ENCODE assay signal across 8 cellular contexts in genomic region chr20:63627129-63627699, GRCh38. TPM values are rescaled to one million over a fixed set of nuclear protein-coding genes. Genes with fewer than 3 reads are reported as not detected.
DNase-seq lines count a peak whose midpoint lies in the region; ATAC-seq, FAIRE-seq and TF ChIP-seq lines count a peak whose summit lies in the region.

No MANE protein-coding gene starts in this region.

- H3K36me3 Mint-ChIP-seq in WTC11 = no peaks in the 10 kb centered on the region

- H3K36me3 ChIP-seq in bronchial epithelial cell (ENCODE audit: control insufficient read depth, insufficient read depth, low read length) = peaks cover 3% of the 10 kb centered on the region

- peaks cover 21% of the 10 kb centered on the region for H3K4me1 Mint-ChIP-seq in WTC11

- peak overlapping the region; percentile 65 for H3K4me3 Mint-ChIP-seq in WTC11

- TF ChIP-seq CTCF in AG04449 (IDR thresholded peaks at IDR 0.05; ENCODE audit: insufficient read depth, low read length, missing control alignments) (no peak), WTC11 (IDR thresholded peaks at IDR 0.05) (no peak), bronchial epithelial cell (IDR thresholded peaks at IDR 0.05; ENCODE audit: insufficient read depth, low read length, severe bottlenecking) (no peak)

- FAIRE-seq in bronchial epithelial cell (lab: Jason Lieb, UNC) = no peak

- peak; percentile 34 for DNase-seq in AG04449 (ENCODE audit: low read depth, low spot score)
- DNase-seq in NCI-H2171 treated with DMSO at 0.1 percent for 48 hours (lab: John Stamatoyannopoulos, UW) = peak; percentile 92
- DNase-seq in WTC11 (ENCODE audit: low spot score) = peak; percentile 92
- DNase-seq in bronchial epithelial cell (ENCODE audit: low read depth) = peak; percentile 72
- peak; percentile 92 for DNase-seq in inferior parietal cortex (ENCODE audit: extremely low spot score)
- DNase-seq in smooth muscle cell of the brain vasculature (ENCODE audit: low read depth, low spot score) = peak; percentile 86

- H3K4me3 ChIP-seq in AG04449 (ENCODE audit: low read depth, low read length) (peak overlapping the region; percentile 93), bronchial epithelial cell (ENCODE audit: low read depth, low read length) (peak overlapping the region; percentile 96)

- no peaks in the 10 kb centered on the region for H3K9me3 Mint-ChIP-seq in WTC11

- CTCF ChIA-PET in AG04449 (lab: Yijun Ruan, JAX) (interaction anchor here (1.0 to 1.2 kb wide), 3 partner anchors 9 to 159 kb away, joined by 3 to 6 read pairs (median 4); no protein-coding TSS in a partner anchor), WTC11 (lab: Charles Lee) (interaction anchor here (0.6 to 1.7 kb wide), 5 partner anchors 15 to 159 kb away, joined by 3 to 24 read pairs (median 3); partner anchors contain the start of genes PPDPF and TNFRSF6B)

- H3K27ac Mint-ChIP-seq in WTC11 = no peak overlapping the region

- peaks cover 3% of the 10 kb centered on the region; the same call in 1 of the 2 replicates for H3K27me3 Mint-ChIP-seq in WTC11 (ENCODE audit: low read depth)

- peak; percentile 81 for ATAC-seq in GM18868 (IDR thresholded peaks at IDR 0.05; ENCODE audit: unreplicated experiment)
- peak; percentile 67 for ATAC-seq in HG03097 (IDR thresholded peaks at IDR 0.05; ENCODE audit: low FRiP score, unreplicated experiment)
- peak; percentile 75 for ATAC-seq in WTC11

- H3K27me3 ChIP-seq in bronchial epithelial cell (ENCODE audit: control insufficient read depth, insufficient read depth, low read length) = no peaks in the 10 kb centered on the region

- POLR2A ChIA-PET in AG04449 (lab: Yijun Ruan, JAX) (interaction anchor here (0.6 to 1.7 kb wide), 10 partner anchors 10 to 248 kb away, joined by 3 to 11 read pairs (median 3); partner anchors contain the start of genes ARFRP1, RTEL1 and ZGPAT), WTC11 (lab: Charles Lee) (interaction anchor here (1.0 to 1.7 kb wide), 4 partner anchors 15 to 238 kb away, joined by 4 to 13 read pairs (median 4); partner anchors contain the start of genes PPDPF, STMN3 and TPD52L2)

TF ChIP-seq in WTC11, 78 proteins besides CTCF, POLR2A, EP300 and RAD21 (continues in another document):
- TF ChIP-seq ZNF281 (CRISPR knock-in tag; IDR thresholded peaks at IDR 0.05) (0 out of 2 replicates have a peak, but pooled peaks have one; percentile 55), OVOL2 (CRISPR knock-in tag; IDR thresholded peaks at IDR 0.05; ENCODE audit: borderline replicate concordance) (no peak), IRF2 (CRISPR knock-in tag; IDR thresholded peaks at IDR 0.05; ENCODE audit: borderline replicate concordance, low read depth) (no peak), CBFB (CRISPR knock-in tag; IDR thresholded peaks at IDR 0.05; ENCODE audit: low read depth) (no peak), TP53 (CRISPR knock-in tag; IDR thresholded peaks at IDR 0.05) (no peak), ZNF416 (CRISPR knock-in tag; IDR thresholded peaks at IDR 0.05) (peak; percentile 70; the same call in 1 of the 2 replicates), ATF1 (CRISPR knock-in tag; IDR thresholded peaks at IDR 0.05) (no peak), MYBL2 (CRISPR knock-in tag; IDR thresholded peaks at IDR 0.05) (peak; percentile 57; the same call in 1 of the 2 replicates), AR (CRISPR knock-in tag; IDR thresholded peaks at IDR 0.05) (no peak), ZNF138 (CRISPR knock-in tag; conservative IDR thresholded peaks at IDR 0.05) (no peak), NR2C2 (CRISPR knock-in tag; IDR thresholded peaks at IDR 0.05) (no peak), ATF2 (CRISPR knock-in tag; IDR thresholded peaks at IDR 0.05; ENCODE audit: borderline replicate concordance, low read depth) (no peak), FOXP1 (CRISPR knock-in tag; IDR thresholded peaks at IDR 0.05; ENCODE audit: borderline replicate concordance) (no peak; the same call in 1 of the 2 replicates), ZBTB21 (CRISPR knock-in tag; IDR thresholded peaks at IDR 0.05; ENCODE audit: borderline replicate concordance) (no peak), ZBTB43 (CRISPR knock-in tag; IDR thresholded peaks at IDR 0.05) (no peak), JAZF1 (CRISPR knock-in tag; IDR thresholded peaks at IDR 0.05) (no peak), ZNF219 (CRISPR knock-in tag; IDR thresholded peaks at IDR 0.05; ENCODE audit: borderline replicate concordance) (no peak), E2F5 (CRISPR knock-in tag; IDR thresholded peaks at IDR 0.05) (no peak), PRRX2 (CRISPR knock-in tag; IDR thresholded peaks at IDR 0.05) (no peak), NR1H2 (CRISPR knock-in tag; IDR thresholded peaks at IDR 0.05) (no peak), GABPB1 (CRISPR knock-in tag; IDR thresholded peaks at IDR 0.05) (peak; percentile 72)

RNA-seq across cellular contexts. Expression of gene GMEB2, which starts 0.3 kb away (rescaled TPM):
- total RNA-seq in WTC11 (2021) = 14.1 to 14.8 TPM (median 14.2 TPM) in 3 replicates
- 13.2 and 13.8 TPM in 2 replicates for total RNA-seq in bronchial epithelial cell

RNA-seq across cellular contexts. Expression of gene STMN3, which starts 26.0 kb away (rescaled TPM):
- total RNA-seq in WTC11 (2021) (53.0 to 65.6 TPM (median 53.4 TPM) in 3 replicates), bronchial epithelial cell (0.26 TPM in 1 of 2 replicates, not detected in the other)

RNA-seq across cellular contexts. Expression of gene RTEL1, which starts 30.9 kb away (rescaled TPM):
- total RNA-seq in WTC11 (2021) (39.3 to 44.9 TPM (median 40.5 TPM) in 3 replicates), bronchial epithelial cell (4.5 and 5.8 TPM in 2 replicates)

RNA-seq across cellular contexts. Expression of gene HELZ2, which starts 53.2 kb away (rescaled TPM):
- total RNA-seq in WTC11 (2021) (27.5 to 32.6 TPM (median 32.4 TPM) in 3 replicates), bronchial epithelial cell (13.7 and 30.6 TPM in 2 replicates)

Comparison
In these comparisons a context has a peak if more than half of its experiments do, and no peak if none do; other contexts are left out.
1. Peak in every context shown above with its lines: DNase-seq, ATAC-seq and H3K4me3 ChIP-seq.
2. DNase-seq: peak in every context shown above with its lines; median percentile 92 in NCI-H2171 treated with DMSO at 0.1 percent for 48 hours; 92 in WTC11; 92 in inferior parietal cortex; 86 in smooth muscle cell of the brain vasculature; 72 in bronchial epithelial cell; 34 in AG04449.
3. RNA of gene STMN3, which starts 26.0 kb away (total RNA-seq): 53.0 to 65.6 TPM in WTC11; 0.26 TPM in bronchial epithelial cell; every median in the first group is over 10 times any median in the second.